Comparison of ENCODE assay signal across 9 cellular contexts in genomic region chr5:111143910-111144309, GRCh38. TPM values are rescaled to one million over a fixed set of nuclear protein-coding genes. Genes with fewer than 3 reads are reported as not detected.
A peak's percentile ranks its signal among the peaks of the same experiment; 100 is the strongest.
DNase-seq lines count a peak whose midpoint lies in the region; ATAC-seq, FAIRE-seq and TF ChIP-seq lines count a peak whose summit lies in the region.
"Had no signal": no experiment of that assay in that cellular context is flagged by ENCODE, and none has a peak within 500 bp of the region (broad histone marks: within the 10 kb centered on the region; RNA-seq: fewer than 3 reads in every experiment).

No MANE protein-coding gene starts in this region.

- peak; percentile 27 for ATAC-seq in GM18870 (IDR thresholded peaks at IDR 0.05; ENCODE audit: unreplicated experiment)
- peak; percentile 34 for ATAC-seq in HG03039 (IDR thresholded peaks at IDR 0.05; ENCODE audit: unreplicated experiment)
- peak; percentile 62 for ATAC-seq in GM12878
- peak in 3 of 4 donors; percentile 52 to 63 (median 54) for ATAC-seq in psoas muscle
- ATAC-seq in gastroesophageal sphincter, result no peak
- ATAC-seq in activated CD8-positive, alpha-beta memory T cell treated with anti-CD3 and anti-CD28 coated beads, Interleukin-2, amount 10 ng/mL, durations not matched to agents 7 days and 5 days, result no peak

- H3K4me1 ChIP-seq in GM12878 (ENCODE audit: control insufficient read depth, insufficient read depth, low read length) (peaks cover 9% of the 10 kb centered on the region), psoas muscle (no peaks in the 10 kb centered on the region), esophagus muscularis mucosa (no peaks in the 10 kb centered on the region), gastroesophageal sphincter (no peaks in the 10 kb centered on the region)

- H3K27me3 Mint-ChIP-seq in activated CD8-positive, alpha-beta memory T cell treated with anti-CD3 and anti-CD28 coated beads, Interleukin-2, amount 10 ng/mL, durations not matched to agents 7 days and 5 days, result peaks cover 5% of the 10 kb centered on the region
- H3K27me3 Mint-ChIP-seq: stimulated activated naive CD8-positive, alpha-beta T cell treated with anti-CD3 and anti-CD28 coated beads, Interleukin-15, Interleukin-2, amounts not matched to agents 100 ng/mL and 50 ng/mL, for 24 hours had no signal

- SMC1A ChIA-PET in GM12878 (lab: Charles Lee; ENCODE audit: uncharacterized antibody, unreplicated experiment), result interaction anchor here (1.2 kb wide), 1 partner anchor 9 kb away, joined by 3 read pairs; no protein-coding TSS in a partner anchor

- H3K36me3 Mint-ChIP-seq in activated CD8-positive, alpha-beta memory T cell treated with anti-CD3 and anti-CD28 coated beads, Interleukin-2, amount 10 ng/mL, durations not matched to agents 7 days and 5 days, result no peaks in the 10 kb centered on the region

- 7% methylated on average over 5 of the region's 5 CpGs for whole genome bisulfite sequencing in GM12878 (ENCODE audit: insufficient coverage, insufficient replicate concordance, low lambda C conversion rate, missing lambda C conversion rate)
- WGBS in psoas muscle, 3 donors, result 29 to 37% (median 30%) methylated on average over 5 of the region's 5 CpGs
- 36% methylated on average over 5 of the region's 5 CpGs for WGBS in esophagus muscularis mucosa
- WGBS in gastroesophageal sphincter (ENCODE audit: low coverage in 1 of 2), 2 donors, result 38 to 66% methylated on average over 2 to 5 of the region's 5 CpGs

- no peak overlapping the region for H3K4me3 ChIP-seq in GM12878
- H3K4me3 ChIP-seq in psoas muscle, result no peak overlapping the region
- H3K4me3 ChIP-seq in esophagus muscularis mucosa, result no peak overlapping the region
- H3K4me3 ChIP-seq in gastroesophageal sphincter, result no peak overlapping the region

- no peaks in the 10 kb centered on the region for H3K9me3 Mint-ChIP-seq in activated CD8-positive, alpha-beta memory T cell treated with anti-CD3 and anti-CD28 coated beads, Interleukin-2, amount 10 ng/mL, durations not matched to agents 7 days and 5 days (ENCODE audit: low read depth)
- H3K9me3 Mint-ChIP-seq: stimulated activated naive CD8-positive, alpha-beta T cell treated with anti-CD3 and anti-CD28 coated beads, Interleukin-15, Interleukin-2, amounts not matched to agents 100 ng/mL and 50 ng/mL, for 24 hours had no signal

- BruUV-seq in GM12878 (replicated peaks; lab: Mats Ljungman, UMichigan), result no TSS peak

- peaks cover 16% of the 10 kb centered on the region for H3K4me1 Mint-ChIP-seq in activated CD8-positive, alpha-beta memory T cell treated with anti-CD3 and anti-CD28 coated beads, Interleukin-2, amount 10 ng/mL, durations not matched to agents 7 days and 5 days

- no peak overlapping the region for H3K9ac ChIP-seq in GM12878 (ENCODE audit: control insufficient read depth, insufficient read depth, low read length)

- H3K4me2 ChIP-seq in GM12878 (ENCODE audit: control insufficient read depth, insufficient read depth), result peak overlapping the region; percentile 46

- TF ChIP-seq EP300 in GM12878 (IDR thresholded peaks at IDR 0.05; ENCODE audit: borderline replicate concordance in 1 of 2, control insufficient read depth in 1 of 2, low read depth in 2 of 2, low read length in 2 of 2), result no peak
- TF ChIP-seq EP300 in esophagus muscularis mucosa (IDR thresholded peaks at IDR 0.05), result no peak
- TF ChIP-seq EP300 in gastroesophageal sphincter (IDR thresholded peaks at IDR 0.05), result no peak

- no peak overlapping the region for H3K27ac Mint-ChIP-seq in activated CD8-positive, alpha-beta memory T cell treated with anti-CD3 and anti-CD28 coated beads, Interleukin-2, amount 10 ng/mL, durations not matched to agents 7 days and 5 days

- no peaks in the 10 kb centered on the region for H3K36me3 ChIP-seq in GM12878 (ENCODE audit: control insufficient read depth in 2 of 2, insufficient read depth in 2 of 2, low read length in 1 of 2)
- H3K36me3 ChIP-seq in psoas muscle (ENCODE audit: insufficient read depth in 1 of 2, low read depth in 1 of 2), result no peaks in the 10 kb centered on the region
- H3K36me3 ChIP-seq in esophagus muscularis mucosa, result no peaks in the 10 kb centered on the region
- no peaks in the 10 kb centered on the region for H3K36me3 ChIP-seq in gastroesophageal sphincter

- in situ Hi-C loops in GM12878 (cut with MboI), result no loop called here

- DNase-seq in GM12878 (ENCODE audit: low read depth, low spot score) (no peak), psoas muscle (peak; percentile 35 to 63), erythroblast (lab: John Stamatoyannopoulos, UW) (no peak), esophagus muscularis mucosa (ENCODE audit: extremely low spot score) (no peak)
- DNase-seq in activated CD8-positive, alpha-beta memory T cell treated with anti-CD3 and anti-CD28 coated beads, Interleukin-2, amount 10 ng/mL, durations not matched to agents 7 days and 5 days, result no peak

- peak overlapping the region; percentile 26; the same call in 1 of the 2 replicates for H3K27ac ChIP-seq in GM12878 (ENCODE audit: control insufficient read depth, insufficient read depth)
- H3K27ac ChIP-seq in psoas muscle, result no peak overlapping the region
- H3K27ac ChIP-seq in esophagus muscularis mucosa (replicated peaks in 1 of 4), result no peak overlapping the region
- H3K27ac ChIP-seq in gastroesophageal sphincter, result no peak overlapping the region

- CTCF ChIA-PET in GM12878 (lab: Yijun Ruan, JAX), result interaction anchor here (0.9 kb wide), 1 partner anchor 16 kb away, joined by 3 read pairs; no protein-coding TSS in a partner anchor
- CTCF ChIA-PET in activated CD8-positive, alpha-beta memory T cell treated with anti-CD3 and anti-CD28 coated beads, Interleukin-2, amount 10 ng/mL, durations not matched to agents 7 days and 5 days (lab: Charles Lee), result no interaction called here

- POLR2A ChIA-PET in GM12878 (lab: Charles Lee), result no interaction called here

- intact Hi-C loops in GM12878 (cut with micrococcal nuclease; ENCODE audit: unreplicated experiment), result no loop called here
- intact Hi-C loops in psoas muscle (cut with DNase I), result no loop called here
- intact Hi-C loops in esophagus muscularis mucosa (cut with DNase I), result no loop called here

- FAIRE-seq in GM12878 (lab: Jason Lieb, UNC), result no peak

- TF ChIP-seq CTCF in GM12878 (IDR thresholded peaks at IDR 0.05 in 2 of 3, conservative IDR thresholded peaks at IDR 0.05 in 1 of 3; ENCODE audit: control insufficient read depth in 2 of 3, extremely low read depth in 1 of 3, insufficient read depth in 1 of 3, low read depth in 3 of 3, low read length in 3 of 3) (no peak), psoas muscle (IDR thresholded peaks at IDR 0.05) (no peak), esophagus muscularis mucosa (IDR thresholded peaks at IDR 0.05) (no peak), gastroesophageal sphincter (IDR thresholded peaks at IDR 0.05) (no peak)

- H4K20me1 ChIP-seq in GM12878 (ENCODE audit: control insufficient read depth, insufficient read depth), result no peaks in the 10 kb centered on the region

- no peaks in the 10 kb centered on the region for H3K79me2 ChIP-seq in GM12878 (ENCODE audit: control insufficient read depth, insufficient read depth, low read length)

- H3K9me3 ChIP-seq in GM12878 (replicated peaks; ENCODE audit: control insufficient read depth, insufficient read depth, low read length) (no peaks in the 10 kb centered on the region), psoas muscle (no peaks in the 10 kb centered on the region), esophagus muscularis mucosa (no peaks in the 10 kb centered on the region), gastroesophageal sphincter (no peaks in the 10 kb centered on the region)

- TF ChIP-seq POLR2A in GM12878 (IDR thresholded peaks at IDR 0.05; ENCODE audit: low read depth, low read length) (no peak), erythroblast (IDR thresholded peaks at IDR 0.05; ENCODE audit: low read length) (no peak), esophagus muscularis mucosa (IDR thresholded peaks at IDR 0.05; ENCODE audit: low read depth) (no peak), gastroesophageal sphincter (IDR thresholded peaks at IDR 0.05) (no peak)

- RAD21 ChIA-PET in GM12878 (lab: Charles Lee; ENCODE audit: unreplicated experiment), result no interaction called here

- TF ChIP-seq RAD21 in GM12878 (IDR thresholded peaks at IDR 0.05; ENCODE audit: insufficient read depth, low read depth, low read length), result no peak

- no peak overlapping the region for H2AFZ ChIP-seq in GM12878 (ENCODE audit: control insufficient read depth, low read depth, low read length)

- no peaks in the 10 kb centered on the region for H3K27me3 ChIP-seq in GM12878 (replicated peaks in 1 of 2; ENCODE audit: control insufficient read depth in 2 of 2, insufficient read depth in 2 of 2, low read length in 1 of 2)
- H3K27me3 ChIP-seq in psoas muscle (ENCODE audit: insufficient read depth in 3 of 3, low read length in 2 of 3), result no peaks in the 10 kb centered on the region
- no peaks in the 10 kb centered on the region for H3K27me3 ChIP-seq in esophagus muscularis mucosa
- H3K27me3 ChIP-seq in gastroesophageal sphincter, result no peaks in the 10 kb centered on the region

- no peak overlapping the region for H3K4me3 Mint-ChIP-seq in activated CD8-positive, alpha-beta memory T cell treated with anti-CD3 and anti-CD28 coated beads, Interleukin-2, amount 10 ng/mL, durations not matched to agents 7 days and 5 days
- H3K4me3 Mint-ChIP-seq: stimulated activated naive CD8-positive, alpha-beta T cell treated with anti-CD3 and anti-CD28 coated beads, Interleukin-15, Interleukin-2, amounts not matched to agents 100 ng/mL and 50 ng/mL, for 24 hours had no signal

RNA-seq across cellular contexts. Expression of gene WDR36, which starts 51.8 kb away (rescaled TPM):
- 107 and 108 TPM in 2 replicates for total RNA-seq in GM12878 (2013; cell fraction: nucleolus; rRNA removed)
- total RNA-seq in GM12878 (2014; rRNA removed), result 53.8 and 60.1 TPM in 2 replicates
- total RNA-seq in GM12878 (2014; rRNA removed; fragmentation: Illumina TruSeq; extraction: Trizol), result 46.4 and 48.2 TPM in 2 replicates
- 45.9 and 49.5 TPM in 2 replicates for total RNA-seq in GM12878 (2021)
- 11.0 TPM for polyA plus RNA-seq in GM12878 (2011; ENCODE audit: low read depth)
- polyA plus RNA-seq in GM12878 (2011; rRNA removed), result 58.8 and 82.1 TPM in 2 replicates
- polyA plus RNA-seq in GM12878 (2011; cell fraction: cytosol; rRNA removed), result 20.8 and 21.3 TPM in 2 replicates
- 46.9 and 48.9 TPM in 2 replicates for polyA plus RNA-seq in GM12878 (2011; cell fraction: nucleus; rRNA removed)
- 12.0 and 17.6 TPM in 2 replicates for polyA plus RNA-seq in GM12878 (2012)
- polyA plus RNA-seq in GM12878 (2014; fragmentation: Illumina TruSeq; extraction: Trizol), result 36.5 and 37.5 TPM in 2 replicates
- polyA plus RNA-seq in GM12878 (2014; fragmentation: Nextera tagmentation; extraction: Ambion mirVana), result 10 to 100 TPM; 13.3 to 22.5 TPM
- polyA plus RNA-seq in GM12878 (2014; rRNA removed), result 25.5 and 26.2 TPM in 2 replicates
- 10 to 100 TPM; 55.0 to 61.8 TPM for polyA plus RNA-seq in GM12878 (2016; fragmentation: Nextera tagmentation; extraction: Ambion mirVana)
- 69.2 and 87.6 TPM in 2 replicates for polyA minus RNA-seq in GM12878 (2011; rRNA and poly(A)+ RNA removed)
- polyA minus RNA-seq in GM12878 (2011; cell fraction: cytosol; rRNA and poly(A)+ RNA removed), result 24.9 and 34.3 TPM in 2 replicates
- 80.3 and 130 TPM in 2 replicates for polyA minus RNA-seq in GM12878 (2011; cell fraction: nucleus; rRNA and poly(A)+ RNA removed)
- 10 to 100 TPM; 13.2 to 22.0 (median 20.1) TPM for total RNA-seq in psoas muscle
- 10 to 100 TPM in 2 of 3 donors, 1 to 10 TPM in 1; 6.2 to 10.6 (median 10.4) TPM for polyA plus RNA-seq in psoas muscle
- total RNA-seq in esophagus muscularis mucosa, result 10 to 100 TPM; 13.7 to 26.3 (median 19.9) TPM
- 10 to 100 TPM; 18.7 to 30.7 (median 25.0) TPM for total RNA-seq in gastroesophageal sphincter
- total RNA-seq in activated CD8-positive, alpha-beta memory T cell treated with anti-CD3 and anti-CD28 coated beads, Interleukin-2, amount 10 ng/mL, durations not matched to agents 7 days and 5 days, result 10 to 100 TPM; 28.4 to 46.6 TPM

Comparison
In these comparisons a context has a peak if more than half of its experiments do, and no peak if none do; other contexts are left out.
1. ATAC-seq: peak in GM18870 (single experiment), HG03039 (single experiment), GM12878 (single experiment) and psoas muscle (3 of 4); none in gastroesophageal sphincter (single experiment) and activated CD8-positive, alpha-beta memory T cell treated with anti-CD3 and anti-CD28 coated beads, Interleukin-2, amount 10 ng/mL, durations not matched to agents 7 days and 5 days (single experiment).
2. DNase-seq: peak in psoas muscle (2 of 2); none in GM12878 (single experiment), erythroblast (0 of 2), esophagus muscularis mucosa (single experiment) and activated CD8-positive, alpha-beta memory T cell treated with anti-CD3 and anti-CD28 coated beads, Interleukin-2, amount 10 ng/mL, durations not matched to agents 7 days and 5 days (single experiment).